Comparison of ENCODE assay signal across 8 cellular contexts in genomic region chr4:174523003-174523693, GRCh38. TPM values are rescaled to one million over a fixed set of nuclear protein-coding genes. Genes with fewer than 3 reads are reported as not detected.
A peak's percentile ranks its signal among the peaks of the same experiment; 100 is the strongest.
DNase-seq lines count a peak whose midpoint lies in the region; ATAC-seq and TF ChIP-seq lines count a peak whose summit lies in the region.

No MANE protein-coding gene starts in this region.

- H3K36me3 ChIP-seq in MG63 (no peaks in the 10 kb centered on the region), ectodermal cell (ENCODE audit: control insufficient read depth, insufficient read depth, low read length) (no peaks in the 10 kb centered on the region), mucosa of rectum (ENCODE audit: control insufficient read depth in 2 of 2, insufficient read depth in 2 of 2, low read length in 2 of 2) (no peaks in the 10 kb centered on the region)

- H3K9ac ChIP-seq in mucosa of rectum (ENCODE audit: low read depth in 1 of 2, low read length in 2 of 2): peak overlapping the region; percentile 76 to 83

- DNase-seq in AG10803 (ENCODE audit: low read depth) (peak; percentile 1), MG63 (peak; percentile 18), iPS-NIHi7 (ENCODE audit: extremely low spot score) (no peak)
- no peak for DNase-seq in stimulated activated CD4-positive, alpha-beta T cell treated with anti-CD3 and anti-CD28 coated beads, Interleukin-2, amount 100 ng/mL, for 24 hours

- H3K27ac ChIP-seq in ectodermal cell (ENCODE audit: insufficient read depth, low read depth, low read length, poor library complexity, severe bottlenecking): no peak overlapping the region
- peak overlapping the region; percentile 88 to 91 for H3K27ac ChIP-seq in mucosa of rectum (ENCODE audit: low read depth in 2 of 2, low read length in 2 of 2)

- no peaks in the 10 kb centered on the region for H3K9me3 ChIP-seq in MG63
- no peaks in the 10 kb centered on the region for H3K9me3 ChIP-seq in ectodermal cell (ENCODE audit: control insufficient read depth, low read length)
- no peaks in the 10 kb centered on the region for H3K9me3 ChIP-seq in mucosa of rectum (ENCODE audit: control insufficient read depth in 2 of 2, low read length in 2 of 2)

- peaks cover 7% of the 10 kb centered on the region for H3K27me3 ChIP-seq in MG63
- H3K27me3 ChIP-seq in ectodermal cell (ENCODE audit: control insufficient read depth, insufficient read depth, low read length, poor library complexity, severe bottlenecking): peaks cover 41% of the 10 kb centered on the region
- H3K27me3 ChIP-seq in mucosa of rectum (ENCODE audit: control insufficient read depth in 2 of 2, insufficient read depth in 2 of 2, low read length in 2 of 2): no peaks in the 10 kb centered on the region

- ATAC-seq in GM18870 (IDR thresholded peaks at IDR 0.05; ENCODE audit: unreplicated experiment): no peak
- ATAC-seq in HG03135 (IDR thresholded peaks at IDR 0.05; ENCODE audit: unreplicated experiment): no peak

- peaks cover 11% of the 10 kb centered on the region for H3K4me1 ChIP-seq in ectodermal cell (ENCODE audit: control insufficient read depth, insufficient read depth, low read length)
- peaks cover 5% of the 10 kb centered on the region in 2 donors for H3K4me1 ChIP-seq in mucosa of rectum (ENCODE audit: control insufficient read depth in 2 of 2, insufficient read depth in 2 of 2, low read length in 2 of 2)

- no peak for TF ChIP-seq CTCF in AG10803 (conservative IDR thresholded peaks at IDR 0.05; ENCODE audit: low read length)

- WGBS in ectodermal cell, 2 experiments: 30 to 31% methylated on average over 10 of the region's 10 CpGs

- H3K4me3 ChIP-seq in AG10803 (ENCODE audit: low read length): peak overlapping the region; percentile 46
- H3K4me3 ChIP-seq in MG63: peak overlapping the region; percentile 50
- H3K4me3 ChIP-seq in ectodermal cell (ENCODE audit: insufficient read depth, low read depth, low read length): peak overlapping the region; percentile 56
- peak overlapping the region; percentile 71 to 88 for H3K4me3 ChIP-seq in mucosa of rectum (ENCODE audit: low read length in 2 of 2)

RNA-seq across cellular contexts. Expression of gene HPGD, which starts 0.9 kb away (rescaled TPM):
- not detected in 2 replicates for total RNA-seq in MG63 (2014; rRNA removed; shearing (Covaris generic); ENCODE audit: low replicate concordance)
- not detected for polyA plus RNA-seq in ectodermal cell (2013, experiment 1 of 4)
- polyA plus RNA-seq in ectodermal cell (2013, experiment 2 of 4): 0.30 TPM
- 0.16 TPM for polyA plus RNA-seq in ectodermal cell (2013, experiment 3 of 4)
- not detected for polyA plus RNA-seq in ectodermal cell (2013, experiment 4 of 4)

Comparison
In these comparisons a context has a peak if more than half of its experiments do, and no peak if none do; other contexts are left out.
1. DNase-seq: peak in AG10803 (single experiment) and MG63 (single experiment); none in iPS-NIHi7 (single experiment) and stimulated activated CD4-positive, alpha-beta T cell treated with anti-CD3 and anti-CD28 coated beads, Interleukin-2, amount 100 ng/mL, for 24 hours (0 of 2).
2. Peak in every context shown above with its lines, with median percentiles within 50 percentile points of each other: H3K4me3 ChIP-seq.